Comparison of ENCODE assay signal across 8 cellular contexts in genomic region chr17:48578616-48579560, GRCh38. TPM values are rescaled to one million over a fixed set of nuclear protein-coding genes. Genes with fewer than 3 reads are reported as not detected.
A peak's percentile ranks its signal among the peaks of the same experiment; 100 is the strongest.
DNase-seq lines count a peak whose midpoint lies in the region; ATAC-seq and TF ChIP-seq lines count a peak whose summit lies in the region.

No MANE protein-coding gene starts in this region.

- peaks cover 46% of the 10 kb centered on the region for H3K4me1 Mint-ChIP-seq in activated naive CD4-positive, alpha-beta T cell treated with anti-CD3 and anti-CD28 coated beads for 36 hours (ENCODE audit: low read depth)
- peaks cover 5% of the 10 kb centered on the region for H3K4me1 Mint-ChIP-seq in endodermal cell
- H3K4me1 Mint-ChIP-seq in progenitor cell of endocrine pancreas (ENCODE audit: low read depth) = peaks cover 9% of the 10 kb centered on the region

- WGBS in endodermal cell (ENCODE audit: insufficient coverage in 1 of 2, insufficient read length in 1 of 2), 2 experiments = 4% methylated on average over 27 to 46 of the region's 46 CpGs

- no peaks in the 10 kb centered on the region for H3K27me3 ChIP-seq in MG63
- H3K27me3 ChIP-seq in endodermal cell (ENCODE audit: control insufficient read depth, insufficient read depth, low read length, poor library complexity, severe bottlenecking) = peaks cover 99% of the 10 kb centered on the region

- intact Hi-C loops in activated naive CD4-positive, alpha-beta T cell treated with anti-CD3 and anti-CD28 coated beads for 36 hours (cut with micrococcal nuclease) = loop anchor here (1.0 kb wide), 1 partner anchor 36 kb away; no protein-coding TSS in a partner anchor

- ATAC-seq in HG02970 (IDR thresholded peaks at IDR 0.05; ENCODE audit: low FRiP score, unreplicated experiment) (no peak), GM18519 (IDR thresholded peaks at IDR 0.05; ENCODE audit: low FRiP score, unreplicated experiment) (no peak)

- peak overlapping the region; percentile 66 for H3K27ac Mint-ChIP-seq in activated naive CD4-positive, alpha-beta T cell treated with anti-CD3 and anti-CD28 coated beads for 36 hours
- H3K27ac Mint-ChIP-seq in endodermal cell = no peak overlapping the region
- H3K27ac Mint-ChIP-seq in progenitor cell of endocrine pancreas = peak overlapping the region; percentile 78

- TF ChIP-seq CTCF in endodermal cell (conservative IDR thresholded peaks at IDR 0.05) (no peak), progenitor cell of endocrine pancreas (IDR thresholded peaks at IDR 0.05; ENCODE audit: unreplicated experiment) (no peak)

- peaks cover 59% of the 10 kb centered on the region for H3K27me3 Mint-ChIP-seq in activated naive CD4-positive, alpha-beta T cell treated with anti-CD3 and anti-CD28 coated beads for 36 hours (ENCODE audit: low read depth)
- H3K27me3 Mint-ChIP-seq in endodermal cell (ENCODE audit: insufficient read depth) (peaks cover 71% of the 10 kb centered on the region), progenitor cell of endocrine pancreas (peaks cover 69% of the 10 kb centered on the region)

- peaks cover 3% of the 10 kb centered on the region for H3K4me1 ChIP-seq in endodermal cell (ENCODE audit: control insufficient read depth, insufficient read depth, low read length)

- H3K9ac ChIP-seq in endodermal cell (ENCODE audit: extremely low read depth, low read length, poor library complexity, severe bottlenecking) = no peak overlapping the region

- no peak overlapping the region for H3K27ac ChIP-seq in endodermal cell (ENCODE audit: low read depth, low read length)

- H3K4me3 ChIP-seq in MG63 = peak overlapping the region; percentile 61
- peak overlapping the region; percentile 72 for H3K4me3 ChIP-seq in endodermal cell (ENCODE audit: low read length)

- no peaks in the 10 kb centered on the region for H3K9me3 Mint-ChIP-seq in activated naive CD4-positive, alpha-beta T cell treated with anti-CD3 and anti-CD28 coated beads for 36 hours
- H3K9me3 Mint-ChIP-seq in endodermal cell (no peaks in the 10 kb centered on the region), progenitor cell of endocrine pancreas (ENCODE audit: low read depth) (no peaks in the 10 kb centered on the region)

- no peaks in the 10 kb centered on the region for H3K9me3 ChIP-seq in MG63
- no peaks in the 10 kb centered on the region for H3K9me3 ChIP-seq in endodermal cell (ENCODE audit: control insufficient read depth, low read length)

- CTCF ChIA-PET in activated naive CD4-positive, alpha-beta T cell treated with anti-CD3 and anti-CD28 coated beads for 36 hours (lab: Charles Lee) = interaction anchor here (0.9 to 1.0 kb wide), 3 partner anchors 14 to 88 kb away, joined by 3 to 5 read pairs (median 4); partner anchors contain the start of gene HOXB5

- H3K4me3 Mint-ChIP-seq in activated naive CD4-positive, alpha-beta T cell treated with anti-CD3 and anti-CD28 coated beads for 36 hours = peak overlapping the region; percentile 87
- peak overlapping the region; percentile 44 for H3K4me3 Mint-ChIP-seq in endodermal cell
- H3K4me3 Mint-ChIP-seq in progenitor cell of endocrine pancreas (ENCODE audit: low read depth) = peak overlapping the region; percentile 62

- peak; percentile 31 for DNase-seq in activated naive CD4-positive, alpha-beta T cell treated with anti-CD3 and anti-CD28 coated beads for 36 hours
- no peak for DNase-seq in activated naive CD4-positive, alpha-beta T cell (lab: John Stamatoyannopoulos, UW)
- DNase-seq in MG63 = no peak
- DNase-seq in endodermal cell = peak; percentile 71
- no peak for DNase-seq in progenitor cell of endocrine pancreas (ENCODE audit: low spot score, unreplicated experiment)
- no peak for DNase-seq in NCI-H2171 (lab: John Stamatoyannopoulos, UW)

- no peaks in the 10 kb centered on the region for H3K36me3 Mint-ChIP-seq in activated naive CD4-positive, alpha-beta T cell treated with anti-CD3 and anti-CD28 coated beads for 36 hours (ENCODE audit: low read depth)
- H3K36me3 Mint-ChIP-seq in endodermal cell (ENCODE audit: low read depth) (no peaks in the 10 kb centered on the region), progenitor cell of endocrine pancreas (ENCODE audit: insufficient read depth) (no peaks in the 10 kb centered on the region)

- H3K36me3 ChIP-seq in MG63 (peaks cover 8% of the 10 kb centered on the region), endodermal cell (ENCODE audit: control insufficient read depth, insufficient read depth, low read length) (no peaks in the 10 kb centered on the region)

RNA-seq across cellular contexts. Expression of gene HOXB4, which starts 0.7 kb away (rescaled TPM):
- total RNA-seq in activated naive CD4-positive, alpha-beta T cell treated with anti-CD3 and anti-CD28 coated beads for 36 hours = 1 to 10 TPM; 2.3 to 2.5 TPM
- total RNA-seq in MG63 (2014; rRNA removed; shearing (Covaris generic); ENCODE audit: low replicate concordance) = 0.86 and 4.2 TPM in 2 replicates
- not detected for total RNA-seq in endodermal cell
- polyA plus RNA-seq in endodermal cell (2013, experiment 1 of 2) = 3.5 TPM
- 3.4 TPM for polyA plus RNA-seq in endodermal cell (2013, experiment 2 of 2)
- 3.4 and 6.0 TPM in 2 replicates for total RNA-seq in progenitor cell of endocrine pancreas

RNA-seq across cellular contexts. Expression of gene HOXB3, which starts 11.2 kb away (rescaled TPM):
- total RNA-seq in activated naive CD4-positive, alpha-beta T cell treated with anti-CD3 and anti-CD28 coated beads for 36 hours = 1 to 10 TPM; 2.0 TPM
- 2.1 and 4.6 TPM in 2 replicates for total RNA-seq in MG63 (2014; rRNA removed; shearing (Covaris generic); ENCODE audit: low replicate concordance)
- total RNA-seq in endodermal cell (not detected), progenitor cell of endocrine pancreas (19.4 and 32.1 TPM in 2 replicates)
- 36.0 TPM for polyA plus RNA-seq in endodermal cell (2013, experiment 1 of 2)
- 33.5 TPM for polyA plus RNA-seq in endodermal cell (2013, experiment 2 of 2)

RNA-seq across cellular contexts. Expression of gene HOXB5, which starts 14.7 kb away (rescaled TPM):
- not detected for total RNA-seq in activated naive CD4-positive, alpha-beta T cell treated with anti-CD3 and anti-CD28 coated beads for 36 hours
- total RNA-seq in MG63 (2014; rRNA removed; shearing (Covaris generic); ENCODE audit: low replicate concordance) = not detected in 2 replicates
- not detected for total RNA-seq in endodermal cell
- 5.3 TPM for polyA plus RNA-seq in endodermal cell (2013, experiment 1 of 2)
- polyA plus RNA-seq in endodermal cell (2013, experiment 2 of 2) = 2.5 TPM
- total RNA-seq in progenitor cell of endocrine pancreas = 2.1 and 5.6 TPM in 2 replicates

RNA-seq across cellular contexts. Expression of gene HOXB6, which starts 25.9 kb away (rescaled TPM):
- total RNA-seq in activated naive CD4-positive, alpha-beta T cell treated with anti-CD3 and anti-CD28 coated beads for 36 hours = not detected
- 7.0 and 7.7 TPM in 2 replicates for total RNA-seq in MG63 (2014; rRNA removed; shearing (Covaris generic); ENCODE audit: low replicate concordance)
- total RNA-seq in endodermal cell = not detected
- 14.4 TPM for polyA plus RNA-seq in endodermal cell (2013, experiment 1 of 2)
- polyA plus RNA-seq in endodermal cell (2013, experiment 2 of 2) = 10.0 TPM
- 0.96 and 3.1 TPM in 2 replicates for total RNA-seq in progenitor cell of endocrine pancreas

RNA-seq across cellular contexts. Expression of gene HOXB7, which starts 31.9 kb away (rescaled TPM):
- under 1 TPM in 1 of 2 experiments, not detected in 1; 0.29 TPM for total RNA-seq in activated naive CD4-positive, alpha-beta T cell treated with anti-CD3 and anti-CD28 coated beads for 36 hours
- total RNA-seq in MG63 (2014; rRNA removed; shearing (Covaris generic); ENCODE audit: low replicate concordance) = 9.8 and 30.6 TPM in 2 replicates
- not detected for total RNA-seq in endodermal cell
- polyA plus RNA-seq in endodermal cell (2013, experiment 1 of 2) = 5.6 TPM
- 6.0 TPM for polyA plus RNA-seq in endodermal cell (2013, experiment 2 of 2)
- 0.55 and 1.5 TPM in 2 replicates for total RNA-seq in progenitor cell of endocrine pancreas

Comparison
In these comparisons a context has a peak if more than half of its experiments do, and no peak if none do; other contexts are left out.
1. DNase-seq: peak in activated naive CD4-positive, alpha-beta T cell treated with anti-CD3 and anti-CD28 coated beads for 36 hours (single experiment) and endodermal cell (single experiment); none in activated naive CD4-positive, alpha-beta T cell (0 of 4), MG63 (single experiment), progenitor cell of endocrine pancreas (single experiment) and NCI-H2171 (single experiment).
2. Peak in every context shown above with its lines, with median percentiles within 50 percentile points of each other: H3K4me3 Mint-ChIP-seq.